8 cellular contexts compared by ENCODE assay signal in the genomic region with DNA sequence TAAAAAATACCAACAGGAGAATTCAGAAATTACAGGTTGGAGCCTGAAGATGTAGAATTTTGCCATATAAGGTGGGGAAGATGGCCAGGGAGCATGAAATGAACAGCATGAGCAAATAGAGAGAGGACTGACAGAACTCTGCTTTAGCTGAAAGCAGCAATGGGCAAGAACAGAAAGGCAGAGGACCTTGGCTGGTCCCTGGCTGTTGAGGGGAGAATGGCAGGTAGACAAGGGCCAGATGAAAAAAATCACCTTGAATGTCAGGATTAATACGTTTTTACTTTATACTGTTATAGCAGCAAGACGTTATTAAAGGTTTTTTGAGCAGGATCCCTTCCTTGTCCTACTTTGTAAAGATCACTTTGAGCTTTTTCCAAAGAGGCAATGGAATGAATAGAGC. TPM values are rescaled to one million over a fixed set of nuclear protein-coding genes. Genes with fewer than 3 reads are reported as not detected.
DNase-seq lines count a peak whose midpoint lies in the region; ATAC-seq, FAIRE-seq and TF ChIP-seq lines count a peak whose summit lies in the region.

No MANE protein-coding gene starts in this region.

- in situ Hi-C loops in GM12878 (cut with MboI) = no loop called here

- intact Hi-C loops in GM12878 (cut with micrococcal nuclease; ENCODE audit: unreplicated experiment) = no loop called here

- RAD21 ChIA-PET in GM12878 (lab: Charles Lee; ENCODE audit: unreplicated experiment) = interaction anchor here (1.1 to 3.7 kb wide), 6 partner anchors 8 to 144 kb away, joined by 3 to 26 read pairs (median 7); a partner anchor contains a TSS

- H3K4me3 ChIP-seq in DND-41 (ENCODE audit: low read depth in 1 of 2, low read length in 2 of 2) = peak overlapping the region; percentile 71 to 82; a peak in 3 of 4 replicates
- peak overlapping the region; percentile 94 for H3K4me3 ChIP-seq in Jurkat, Clone E6-1 (ENCODE audit: low read length)
- peak overlapping the region; percentile 79 for H3K4me3 ChIP-seq in GM12878
- H3K4me3 ChIP-seq in mononuclear cell (ENCODE audit: low read length) = peak overlapping the region; percentile 87

- H2AFZ ChIP-seq in DND-41 (ENCODE audit: low read depth, low read length) (peak overlapping the region; percentile 99), GM12878 (ENCODE audit: control insufficient read depth, low read depth, low read length) (peak overlapping the region; percentile 75)

- POLR2A ChIA-PET in GM12878 (lab: Charles Lee) = interaction anchor here (2.3 to 2.6 kb wide), 2 partner anchors 11 to 16 kb away, joined by 10 to 19 read pairs; a partner anchor contains a TSS

- H3K9me3 ChIP-seq in DND-41 (ENCODE audit: insufficient read depth, low read length, severe bottlenecking) = no peaks in the 10 kb centered on the region
- no peaks in the 10 kb centered on the region for H3K9me3 ChIP-seq in GM12878 (replicated peaks; ENCODE audit: control insufficient read depth, insufficient read depth, low read length)
- no peaks in the 10 kb centered on the region for H3K9me3 ChIP-seq in mononuclear cell (ENCODE audit: low read depth, low read length)

- CTCF ChIA-PET in GM12878 (lab: Yijun Ruan, JAX) = interaction anchor here (1.0 to 8.2 kb wide), 11 partner anchors 10 to 192 kb away, joined by 3 to 93 read pairs (median 10); a partner anchor contains a TSS

- H3K79me2 ChIP-seq in DND-41 (ENCODE audit: insufficient read depth, low read length) = peaks cover 58% of the 10 kb centered on the region
- peaks cover 30% of the 10 kb centered on the region for H3K79me2 ChIP-seq in GM12878 (ENCODE audit: control insufficient read depth, insufficient read depth, low read length)

- H3K4me2 ChIP-seq in DND-41 (ENCODE audit: insufficient read depth, low read length) (peak overlapping the region; percentile 86), GM12878 (ENCODE audit: control insufficient read depth, insufficient read depth) (peak overlapping the region; percentile 86)

- no peak for TF ChIP-seq EP300 in GM12878 (IDR thresholded peaks at IDR 0.05; ENCODE audit: borderline replicate concordance in 1 of 2, control insufficient read depth in 1 of 2, low read depth in 2 of 2, low read length in 2 of 2)

- peak; percentile 78 for FAIRE-seq in GM12878 (lab: Jason Lieb, UNC)

- TF ChIP-seq RAD21 in GM12878 (IDR thresholded peaks at IDR 0.05; ENCODE audit: insufficient read depth, low read depth, low read length) = peak; percentile 34

- H3K9ac ChIP-seq in DND-41 (ENCODE audit: low read depth, low read length) = peak overlapping the region; percentile 84
- peak overlapping the region; percentile 80 for H3K9ac ChIP-seq in GM12878 (ENCODE audit: control insufficient read depth, insufficient read depth, low read length)

- peaks cover 41% of the 10 kb centered on the region for H3K36me3 ChIP-seq in DND-41 (ENCODE audit: insufficient read depth, low read length)
- H3K36me3 ChIP-seq in GM12878 (ENCODE audit: control insufficient read depth in 2 of 2, insufficient read depth in 2 of 2, low read length in 1 of 2) = no peaks in the 10 kb centered on the region

- peaks cover 60% of the 10 kb centered on the region for H3K4me1 ChIP-seq in DND-41 (ENCODE audit: insufficient read depth, low read length)
- peaks cover 6% of the 10 kb centered on the region; the same call in 1 of the 2 replicates for H3K4me1 ChIP-seq in GM12878 (ENCODE audit: control insufficient read depth, insufficient read depth, low read length)
- H3K4me1 ChIP-seq in mononuclear cell (ENCODE audit: insufficient read depth, low read length) = peaks cover 20% of the 10 kb centered on the region

- H4K20me1 ChIP-seq in DND-41 (ENCODE audit: insufficient read depth, low read length) = no peaks in the 10 kb centered on the region
- no peaks in the 10 kb centered on the region for H4K20me1 ChIP-seq in GM12878 (ENCODE audit: control insufficient read depth, insufficient read depth)

- TF ChIP-seq CTCF in DND-41 (IDR thresholded peaks at IDR 0.05; ENCODE audit: borderline replicate concordance, extremely low read depth, low read length, poor library complexity, severe bottlenecking) (no peak), GM12878 (IDR thresholded peaks at IDR 0.05 in 2 of 3, conservative IDR thresholded peaks at IDR 0.05 in 1 of 3; ENCODE audit: control insufficient read depth in 2 of 3, extremely low read depth in 1 of 3, insufficient read depth in 1 of 3, low read depth in 3 of 3, low read length in 3 of 3) (peak; percentile 24 to 43 (median 25); a peak in 4 of 6 replicates)

- TSS peak; percentile 70 for BruUV-seq in GM12878 (replicated peaks; lab: Mats Ljungman, UMichigan)

- SMC1A ChIA-PET in GM12878 (lab: Charles Lee; ENCODE audit: uncharacterized antibody, unreplicated experiment) = interaction anchor here (0.9 to 4.5 kb wide), 11 partner anchors 8 to 149 kb away, joined by 3 to 52 read pairs (median 5); a partner anchor contains a TSS

- ATAC-seq in DND-41 (ENCODE audit: insufficient read depth, low read depth) = no peak
- ATAC-seq in GM12878 = peak; percentile 63
- ATAC-seq in GM21367 (IDR thresholded peaks at IDR 0.05; ENCODE audit: unreplicated experiment) = no peak
- no peak for ATAC-seq in GM19452 (IDR thresholded peaks at IDR 0.05; ENCODE audit: unreplicated experiment)
- no peak for ATAC-seq in GM21515 (IDR thresholded peaks at IDR 0.05; ENCODE audit: unreplicated experiment)

- H3K27me3 ChIP-seq in DND-41 (ENCODE audit: insufficient read depth, low read length, poor library complexity) (no peaks in the 10 kb centered on the region), GM12878 (replicated peaks in 1 of 2; ENCODE audit: control insufficient read depth in 2 of 2, insufficient read depth in 2 of 2, low read length in 1 of 2) (no peaks in the 10 kb centered on the region), mononuclear cell (ENCODE audit: insufficient read depth, low read length) (no peaks in the 10 kb centered on the region)

- peak overlapping the region; percentile 100 for H3K27ac ChIP-seq in DND-41 (ENCODE audit: low read length)
- peak overlapping the region; percentile 78; the same call in 1 of the 2 replicates for H3K27ac ChIP-seq in GM12878 (ENCODE audit: control insufficient read depth, insufficient read depth)

- WGBS in GM12878 (ENCODE audit: insufficient coverage, insufficient replicate concordance, low lambda C conversion rate, missing lambda C conversion rate) = 0% methylated on average over 2 of the region's 2 CpGs

- TF ChIP-seq POLR2A in GM12878 (IDR thresholded peaks at IDR 0.05; ENCODE audit: low read depth, low read length) = no peak

- DNase-seq in DND-41 (no peak), GM12878 (ENCODE audit: low read depth, low spot score) (no peak), COLO829 (ENCODE audit: low spot score) (no peak)
- no peak for DNase-seq in Jurkat, Clone E6-1 (ENCODE audit: low read depth, low spot score)

RNA-seq across cellular contexts. Expression of a gene that starts 1.0 kb away (rescaled TPM):
- polyA plus RNA-seq in Jurkat, Clone E6-1 (2012; ENCODE audit: insufficient read depth, insufficient read length) = 64.8 TPM
- total RNA-seq in GM12878 (2013; cell fraction: nucleolus; rRNA removed) = 8.4 and 8.5 TPM in 2 replicates
- total RNA-seq in GM12878 (2014; rRNA removed) (50.2 and 54.0 TPM in 2 replicates), GM12878 (2014; rRNA removed; fragmentation: Illumina TruSeq; extraction: Trizol) (62.7 and 66.7 TPM in 2 replicates), GM12878 (2021) (39.5 and 40.8 TPM in 2 replicates), mononuclear cell (5.0 TPM)
- polyA plus RNA-seq in GM12878 (2011; ENCODE audit: low read depth) = 21.6 TPM
- polyA plus RNA-seq in GM12878 (2011; rRNA removed) (54.8 and 56.8 TPM in 2 replicates), GM12878 (2014; fragmentation: Illumina TruSeq; extraction: Trizol) (75.5 and 98.4 TPM in 2 replicates), GM12878 (2014; fragmentation: Nextera tagmentation; extraction: Ambion mirVana) (10 to 100 TPM; 74.4 to 95.8 TPM), GM12878 (2014; rRNA removed) (42.6 and 42.8 TPM in 2 replicates), GM12878 (2016; fragmentation: Nextera tagmentation; extraction: Ambion mirVana) (10 to 100 TPM; 81.8 to 86.7 TPM)
- polyA plus RNA-seq in GM12878 (2011; cell fraction: cytosol; rRNA removed) = 41.8 and 45.3 TPM in 2 replicates
- 15.3 and 16.4 TPM in 2 replicates for polyA plus RNA-seq in GM12878 (2011; cell fraction: nucleus; rRNA removed)
- polyA plus RNA-seq in GM12878 (2012) = 23.8 and 26.6 TPM in 2 replicates
- 49.7 and 50.1 TPM in 2 replicates for polyA minus RNA-seq in GM12878 (2011; rRNA and poly(A)+ RNA removed)
- 12.7 and 14.3 TPM in 2 replicates for polyA minus RNA-seq in GM12878 (2011; cell fraction: cytosol; rRNA and poly(A)+ RNA removed)
- 5.0 and 9.7 TPM in 2 replicates for polyA minus RNA-seq in GM12878 (2011; cell fraction: nucleus; rRNA and poly(A)+ RNA removed)

RNA-seq across cellular contexts. Expression of a gene that starts 12.1 kb away (rescaled TPM):
- 42.2 TPM for polyA plus RNA-seq in Jurkat, Clone E6-1 (2012; ENCODE audit: insufficient read depth, insufficient read length)
- total RNA-seq in GM12878 (2013; cell fraction: nucleolus; rRNA removed) = 21.8 and 25.8 TPM in 2 replicates
- total RNA-seq in GM12878 (2014; rRNA removed) (30.2 and 33.8 TPM in 2 replicates), GM12878 (2014; rRNA removed; fragmentation: Illumina TruSeq; extraction: Trizol) (27.1 and 28.4 TPM in 2 replicates), GM12878 (2021) (36.0 and 37.5 TPM in 2 replicates), mononuclear cell (25.8 TPM)
- polyA plus RNA-seq in GM12878 (2011; ENCODE audit: low read depth) = 16.8 TPM
- polyA plus RNA-seq in GM12878 (2011; rRNA removed) (16.8 and 22.1 TPM in 2 replicates), GM12878 (2014; fragmentation: Illumina TruSeq; extraction: Trizol) (42.7 and 45.8 TPM in 2 replicates), GM12878 (2014; fragmentation: Nextera tagmentation; extraction: Ambion mirVana) (10 to 100 TPM; 10.8 to 11.4 TPM), GM12878 (2014; rRNA removed) (23.6 and 24.9 TPM in 2 replicates), GM12878 (2016; fragmentation: Nextera tagmentation; extraction: Ambion mirVana) (10 to 100 TPM; 30.2 to 33.3 TPM)
- 16.3 and 17.0 TPM in 2 replicates for polyA plus RNA-seq in GM12878 (2011; cell fraction: cytosol; rRNA removed)
- 12.1 and 13.8 TPM in 2 replicates for polyA plus RNA-seq in GM12878 (2011; cell fraction: nucleus; rRNA removed)
- 21.7 and 25.4 TPM in 2 replicates for polyA plus RNA-seq in GM12878 (2012)
- 11.7 and 17.8 TPM in 2 replicates for polyA minus RNA-seq in GM12878 (2011; rRNA and poly(A)+ RNA removed)
- 4.3 and 7.9 TPM in 2 replicates for polyA minus RNA-seq in GM12878 (2011; cell fraction: cytosol; rRNA and poly(A)+ RNA removed)
- polyA minus RNA-seq in GM12878 (2011; cell fraction: nucleus; rRNA and poly(A)+ RNA removed) = 3.3 and 4.3 TPM in 2 replicates

RNA-seq across cellular contexts. Expression of a gene that starts 34.4 kb away (rescaled TPM):
- polyA plus RNA-seq in Jurkat, Clone E6-1 (2012; ENCODE audit: insufficient read depth, insufficient read length) = not detected
- total RNA-seq in GM12878 (2013; cell fraction: nucleolus; rRNA removed) = 9.2 and 10.4 TPM in 2 replicates
- total RNA-seq in GM12878 (2014; rRNA removed) (22.3 and 30.3 TPM in 2 replicates), GM12878 (2014; rRNA removed; fragmentation: Illumina TruSeq; extraction: Trizol) (19.2 and 21.9 TPM in 2 replicates), GM12878 (2021) (38.4 and 39.1 TPM in 2 replicates), mononuclear cell (6.9 TPM)
- 5.4 TPM for polyA plus RNA-seq in GM12878 (2011; ENCODE audit: low read depth)
- polyA plus RNA-seq in GM12878 (2011; rRNA removed) (6.0 and 14.4 TPM in 2 replicates), GM12878 (2014; fragmentation: Illumina TruSeq; extraction: Trizol) (25.3 and 34.2 TPM in 2 replicates), GM12878 (2014; fragmentation: Nextera tagmentation; extraction: Ambion mirVana) (1 to 10 TPM; 2.4 to 3.1 TPM), GM12878 (2014; rRNA removed) (32.3 and 39.9 TPM in 2 replicates), GM12878 (2016; fragmentation: Nextera tagmentation; extraction: Ambion mirVana) (10 to 100 TPM; 10.3 to 11.7 TPM)
- polyA plus RNA-seq in GM12878 (2011; cell fraction: cytosol; rRNA removed) = 18.2 and 19.2 TPM in 2 replicates
- polyA plus RNA-seq in GM12878 (2011; cell fraction: nucleus; rRNA removed) = 35.1 and 36.9 TPM in 2 replicates
- polyA plus RNA-seq in GM12878 (2012) = 13.6 and 14.7 TPM in 2 replicates
- 13.7 and 19.7 TPM in 2 replicates for polyA minus RNA-seq in GM12878 (2011; rRNA and poly(A)+ RNA removed)
- polyA minus RNA-seq in GM12878 (2011; cell fraction: cytosol; rRNA and poly(A)+ RNA removed) = 5.3 and 6.4 TPM in 2 replicates
- polyA minus RNA-seq in GM12878 (2011; cell fraction: nucleus; rRNA and poly(A)+ RNA removed) = 7.6 and 12.8 TPM in 2 replicates
